1 cellular context compared by ENCODE assay signal in genomic region chr2:241675885-241676284, GRCh38.
TF ChIP-seq lines count a peak whose summit lies in the region.

No MANE protein-coding gene starts in this region.

TF ChIP-seq in HepG2, 621 proteins besides CTCF, POLR2A, EP300 and RAD21 (continued from another document):
- TF ChIP-seq HIC2 (CRISPR knock-in tag; IDR thresholded peaks at IDR 0.05; ENCODE audit: low read depth): no peak
- no peak for TF ChIP-seq RFX1 (IDR thresholded peaks at IDR 0.05)
- no peak for TF ChIP-seq AKAP8 (CRISPR knock-in tag; IDR thresholded peaks at IDR 0.05)
